ENCODE assay signal across 16 cellular contexts in genomic region chr1:55180075-55180670, GRCh38. TPM values are rescaled to one million over a fixed set of nuclear protein-coding genes. Genes with fewer than 3 reads are reported as not detected.
A peak's percentile ranks its signal among the peaks of the same experiment; 100 is the strongest.
DNase-seq lines count a peak whose midpoint lies in the region; ATAC-seq and TF ChIP-seq lines count a peak whose summit lies in the region.
"Had no signal": no experiment of that assay in that cellular context is flagged by ENCODE, and none has a peak within 500 bp of the region (broad histone marks: within the 10 kb centered on the region; RNA-seq: fewer than 3 reads in every experiment).

No MANE protein-coding gene starts in this region.

- DNase-seq in stimulated activated naive CD8-positive, alpha-beta T cell treated with anti-CD3 and anti-CD28 coated beads, Interleukin-15, Interleukin-2, amounts not matched to agents 100 U/mL and 50 U/mL, for 24 hours: no peak
- DNase-seq in NB4 (ENCODE audit: low read depth) (peak; percentile 30), erythroblast (lab: John Stamatoyannopoulos, UW) (peak; percentile 39 to 40), SHP77 treated with DMSO at 0.1 percent for 48 hours (lab: John Stamatoyannopoulos, UW) (no peak), foreskin keratinocyte (no peak)
- DNase-seq: BE2C, DMS79, HCEC 1CT, NCI-H1436, NCI-H2029 treated with DMSO at 0.1 percent for 48 hours, NCI-H510A treated with DMSO at 0.1 percent for 48 hours, Peyer's patch, SIG-M5 had no signal

- no peak overlapping the region for H3K4me3 Mint-ChIP-seq in stimulated activated naive CD8-positive, alpha-beta T cell treated with anti-CD3 and anti-CD28 coated beads, Interleukin-15, Interleukin-2, amounts not matched to agents 100 ng/mL and 50 ng/mL, for 24 hours

- H3K27me3 Mint-ChIP-seq in stimulated activated naive CD8-positive, alpha-beta T cell treated with anti-CD3 and anti-CD28 coated beads, Interleukin-15, Interleukin-2, amounts not matched to agents 100 ng/mL and 50 ng/mL, for 24 hours: no peaks in the 10 kb centered on the region

- peaks cover 4% of the 10 kb centered on the region for H3K4me1 ChIP-seq in foreskin keratinocyte
- H3K4me1 ChIP-seq: BE2C, Peyer's patch had no signal

- no peaks in the 10 kb centered on the region for H3K27me3 ChIP-seq in foreskin keratinocyte
- H3K27me3 ChIP-seq: BE2C, Peyer's patch had no signal

- peaks cover 50% of the 10 kb centered on the region for H3K4me1 Mint-ChIP-seq in stimulated activated naive CD8-positive, alpha-beta T cell treated with anti-CD3 and anti-CD28 coated beads, Interleukin-15, Interleukin-2, amounts not matched to agents 100 ng/mL and 50 ng/mL, for 24 hours (ENCODE audit: low read depth)

- ATAC-seq in stimulated activated naive CD8-positive, alpha-beta T cell treated with anti-CD3 and anti-CD28 coated beads, Interleukin-15, Interleukin-2, amounts not matched to agents 100 U/mL and 50 U/mL, for 24 hours: no peak
- ATAC-seq in foreskin keratinocyte: no peak
- no peak for ATAC-seq in GM21529 (IDR thresholded peaks at IDR 0.05; ENCODE audit: unreplicated experiment)
- ATAC-seq: GM12878 had no signal

- H3K9me3 Mint-ChIP-seq in stimulated activated naive CD8-positive, alpha-beta T cell treated with anti-CD3 and anti-CD28 coated beads, Interleukin-15, Interleukin-2, amounts not matched to agents 100 ng/mL and 50 ng/mL, for 24 hours: peaks cover 12% of the 10 kb centered on the region

- TF ChIP-seq CTCF in NB4 (IDR thresholded peaks at IDR 0.05; ENCODE audit: low read depth, low read length) (no peak), foreskin keratinocyte (conservative IDR thresholded peaks at IDR 0.05) (no peak)

- H3K36me3 Mint-ChIP-seq in stimulated activated naive CD8-positive, alpha-beta T cell treated with anti-CD3 and anti-CD28 coated beads, Interleukin-15, Interleukin-2, amounts not matched to agents 100 ng/mL and 50 ng/mL, for 24 hours (ENCODE audit: low read depth): peaks cover 59% of the 10 kb centered on the region

- TF ChIP-seq POLR2A in NB4 (IDR thresholded peaks at IDR 0.05; ENCODE audit: extremely low read depth, insufficient read length): no peak
- no peak for TF ChIP-seq POLR2A in erythroblast (IDR thresholded peaks at IDR 0.05; ENCODE audit: low read length)

- H3K27ac ChIP-seq in foreskin keratinocyte: no peak overlapping the region
- H3K27ac ChIP-seq: Peyer's patch had no signal

- peak overlapping the region; percentile 6 for H3K27ac Mint-ChIP-seq in stimulated activated naive CD8-positive, alpha-beta T cell treated with anti-CD3 and anti-CD28 coated beads, Interleukin-15, Interleukin-2, amounts not matched to agents 100 ng/mL and 50 ng/mL, for 24 hours

- H3K4me3 ChIP-seq in NB4 (ENCODE audit: low read depth, low read length): no peak overlapping the region
- H3K4me3 ChIP-seq: GM12878, Peyer's patch had no signal

RNA-seq across cellular contexts. Expression of gene USP24, which starts 35.0 kb away (rescaled TPM):
- 42.4 and 45.3 TPM in 2 replicates for total RNA-seq in foreskin keratinocyte
- 12.1 and 17.2 TPM in 2 replicates for polyA plus RNA-seq in foreskin keratinocyte

Comparison
In these comparisons a context has a peak if more than half of its experiments do, and no peak if none do; other contexts are left out.
1. DNase-seq: peak in NB4 (single experiment) and erythroblast (2 of 2); none in stimulated activated naive CD8-positive, alpha-beta T cell treated with anti-CD3 and anti-CD28 coated beads, Interleukin-15, Interleukin-2, amounts not matched to agents 100 U/mL and 50 U/mL, for 24 hours (single experiment), SHP77 treated with DMSO at 0.1 percent for 48 hours (single experiment) and foreskin keratinocyte (0 of 2).